19 cellular contexts compared by ENCODE assay signal in the genomic region with DNA sequence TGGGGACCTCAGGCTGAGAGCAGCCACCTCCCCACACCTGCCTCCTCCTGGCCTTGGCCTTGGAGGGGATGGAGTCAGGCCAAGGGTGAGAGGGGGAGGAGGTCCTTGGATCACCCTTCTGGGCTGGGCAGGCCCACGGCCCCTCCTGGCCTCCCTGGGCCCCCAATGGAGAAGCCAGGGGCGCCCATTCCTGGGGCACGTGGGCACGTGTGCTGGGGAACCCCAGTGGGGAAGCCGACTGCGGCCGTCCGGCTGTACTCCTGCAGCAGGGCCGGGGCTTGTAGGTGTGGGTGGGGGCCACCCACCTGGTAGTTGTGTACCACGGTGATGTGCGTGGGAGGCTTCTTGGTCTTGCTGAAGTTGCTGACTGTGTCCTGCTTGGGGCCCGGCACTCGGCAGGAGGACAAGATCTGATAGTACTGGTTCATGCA. TPM values are rescaled to one million over a fixed set of nuclear protein-coding genes. Genes with fewer than 3 reads are reported as not detected.
DNase-seq lines count a peak whose midpoint lies in the region; ATAC-seq, FAIRE-seq and TF ChIP-seq lines count a peak whose summit lies in the region.
"Had no signal": no experiment of that assay in that cellular context is flagged by ENCODE, and none has a peak within 500 bp of the region (broad histone marks: within the 10 kb centered on the region; RNA-seq: fewer than 3 reads in every experiment).

No MANE protein-coding gene starts in this region.

- no peak overlapping the region for H3K9ac ChIP-seq in HepG2 (ENCODE audit: insufficient read depth, low read depth, low read length)
- no peak overlapping the region for H3K9ac ChIP-seq in parathyroid adenoma

- no peak for ATAC-seq in HepG2
- ATAC-seq in GM21381 (IDR thresholded peaks at IDR 0.05; ENCODE audit: unreplicated experiment), result no peak

- H3K27ac Mint-ChIP-seq in endothelial cell (ENCODE audit: unreplicated experiment), result no peak overlapping the region
- H3K27ac Mint-ChIP-seq: B cell; CD4-positive, alpha-beta T cell had no signal

- H3K4me1 Mint-ChIP-seq in endothelial cell (ENCODE audit: unreplicated experiment), result no peaks in the 10 kb centered on the region
- H3K4me1 Mint-ChIP-seq: B cell, IgD-negative memory B cell had no signal

- H3K36me3 Mint-ChIP-seq in endothelial cell (ENCODE audit: low read depth, unreplicated experiment), result peaks cover 3% of the 10 kb centered on the region

- H3K4me1 ChIP-seq in HEK293 (ENCODE audit: control insufficient read depth, insufficient read depth, low read length), result no peaks in the 10 kb centered on the region
- peaks cover 7% of the 10 kb centered on the region; the same call in 1 of the 2 replicates for H3K4me1 ChIP-seq in HepG2 (ENCODE audit: insufficient read depth, low read length)
- H3K4me1 ChIP-seq in parathyroid adenoma, result peaks cover 14% of the 10 kb centered on the region

- TF ChIP-seq POLR2A in HepG2 (IDR thresholded peaks at IDR 0.05; ENCODE audit: insufficient read depth in 1 of 2, low read depth in 2 of 2, low read length in 2 of 2), result no peak

- 0 out of 2 replicates have a peak, but pooled peaks cover 3% of the 10 kb centered on the region for H4K20me1 ChIP-seq in HepG2 (ENCODE audit: insufficient read depth, low read length)

- H3K4me3 ChIP-seq in HEK293 (ENCODE audit: low read depth, low read length) (no peak overlapping the region), HepG2 (replicated peaks in 1 of 3; ENCODE audit: insufficient read depth in 1 of 3, low read depth in 2 of 3, low read length in 3 of 3) (no peak overlapping the region), parathyroid adenoma (ENCODE audit: low read depth, low read length) (no peak overlapping the region), dorsolateral prefrontal cortex (no peak overlapping the region)

- H3K4me2 ChIP-seq in HepG2 (ENCODE audit: low read depth, low read length) (no peak overlapping the region), parathyroid adenoma (ENCODE audit: low read length) (no peak overlapping the region)

- POLR2A ChIA-PET in HEK293 (lab: Yijun Ruan, JAX) (no interaction called here), HepG2 (lab: Yijun Ruan, JAX) (no interaction called here)

- WGBS in HepG2 (ENCODE audit: low lambda C conversion rate), result 97% methylated on average over 11 of the region's 13 CpGs

- TF ChIP-seq RAD21 in HepG2 (CRISPR knock-in tag; IDR thresholded peaks at IDR 0.05), result no peak

- no TSS peak for BruUV-seq in HepG2 (replicated peaks; lab: Mats Ljungman, UMichigan)

- DNase-seq in D341Med (ENCODE audit: low spot score), result peak; percentile 27
- no peak for DNase-seq in HepG2 (ENCODE audit: low spot score)
- DNase-seq in dorsolateral prefrontal cortex, result no peak
- no peak for DNase-seq in SW 1271 (lab: John Stamatoyannopoulos, UW)
- DNase-seq in endothelial cell (ENCODE audit: low spot score), result no peak
- DNase-seq: C1 segment of cervical spinal cord; CD4-positive, alpha-beta T cell; DMS153; DMS79 treated with DMSO at 0.1 percent for 48 hours; EL had no signal

- no peak overlapping the region for H3K27ac ChIP-seq in HEK293 (ENCODE audit: extremely low read depth, low read depth, low read length)
- H3K27ac ChIP-seq in HepG2 (ENCODE audit: extremely low read length, insufficient read depth, low read length), result no peak overlapping the region
- H3K27ac ChIP-seq in parathyroid adenoma, result peak overlapping the region; percentile 82
- no peak overlapping the region for H3K27ac ChIP-seq in dorsolateral prefrontal cortex

- H3K36me3 ChIP-seq in HEK293 (ENCODE audit: control insufficient read depth in 2 of 2, insufficient read depth in 1 of 2, low read length in 2 of 2), result peaks cover 0 to 10% of the 10 kb centered on the region in 2 experiments; a peak in 1 of 3 replicates
- peaks cover 0 to 3% of the 10 kb centered on the region in 2 experiments; a peak in 4 of 5 replicates for H3K36me3 ChIP-seq in HepG2 (replicated peaks in 1 of 2; ENCODE audit: control insufficient read depth in 1 of 2, insufficient read depth in 2 of 2, low read length in 2 of 2)
- H3K36me3 ChIP-seq in parathyroid adenoma (ENCODE audit: control insufficient read depth, insufficient read depth, low read length), result no peaks in the 10 kb centered on the region

- no peak for TF ChIP-seq EP300 in HepG2 (IDR thresholded peaks at IDR 0.05; ENCODE audit: low read depth in 2 of 2, low read length in 2 of 2)
- no peak for TF ChIP-seq EP300 in HepG2 (CRISPR knock-in tag; IDR thresholded peaks at IDR 0.05; ENCODE audit: borderline replicate concordance)

- CTCF ChIA-PET in HEK293 (lab: Yijun Ruan, JAX), result no interaction called here
- CTCF ChIA-PET in HepG2 (lab: Yijun Ruan, JAX; ENCODE audit: low intra/inter-chr PET ratio, low total read pairs), result no interaction called here

- no peaks in the 10 kb centered on the region for H3K9me3 Mint-ChIP-seq in endothelial cell (ENCODE audit: unreplicated experiment)
- H3K9me3 Mint-ChIP-seq: CD4-positive, alpha-beta T cell; IgD-negative memory B cell had no signal

- intact Hi-C loops in HepG2 (cut with micrococcal nuclease; ENCODE audit: unreplicated experiment) (loop anchor here (2.0 kb wide), 1 partner anchor 49 kb away; no protein-coding TSS in a partner anchor), dorsolateral prefrontal cortex (cut with DNase I) (no loop called here)

- H3K27me3 Mint-ChIP-seq in endothelial cell (ENCODE audit: unreplicated experiment), result peaks cover 5% of the 10 kb centered on the region
- H3K27me3 Mint-ChIP-seq: B cell; CD4-positive, alpha-beta T cell had no signal

- H3K27me3 ChIP-seq in HepG2 (ENCODE audit: control insufficient read depth in 1 of 2, insufficient read depth in 2 of 2, low read length in 2 of 2) (no peaks in the 10 kb centered on the region), parathyroid adenoma (ENCODE audit: control insufficient read depth, insufficient read depth, low read length) (no peaks in the 10 kb centered on the region), dorsolateral prefrontal cortex (no peaks in the 10 kb centered on the region)

- H3K79me2 ChIP-seq in HepG2 (ENCODE audit: insufficient read depth, low read length), result no peaks in the 10 kb centered on the region
- no peaks in the 10 kb centered on the region for H3K79me2 ChIP-seq in parathyroid adenoma

- in situ Hi-C loops in HepG2 (cut with HindIII; ENCODE audit: extremely low pct_ligation_motif_present, low pct_unique_long_range_greater_than_20kb), result no loop called here

- H2AFZ ChIP-seq in HepG2 (ENCODE audit: low read length) (no peak overlapping the region), parathyroid adenoma (no peak overlapping the region)

- no peak overlapping the region for H3K4me3 Mint-ChIP-seq in endothelial cell (ENCODE audit: unreplicated experiment)
- H3K4me3 Mint-ChIP-seq: B cell; CD4-positive, alpha-beta T cell had no signal

- H3K9me3 ChIP-seq in HEK293 (ENCODE audit: control insufficient read depth, insufficient read depth, low read depth, low read length), result no peaks in the 10 kb centered on the region
- H3K9me3 ChIP-seq in HepG2 (ENCODE audit: low read length), result no peaks in the 10 kb centered on the region
- H3K9me3 ChIP-seq in parathyroid adenoma (ENCODE audit: control insufficient read depth, low read length), result no peaks in the 10 kb centered on the region

- TF ChIP-seq CTCF in HEK293 (tag by site-specific recombination; IDR thresholded peaks at IDR 0.05) (no peak), HepG2 (CRISPR knock-in tag; IDR thresholded peaks at IDR 0.05) (no peak), parathyroid adenoma (IDR thresholded peaks at IDR 0.05) (no peak), dorsolateral prefrontal cortex (IDR thresholded peaks at IDR 0.05 in 54 of 56, conservative IDR thresholded peaks at IDR 0.05 in 2 of 56; ENCODE audit: low read depth in 1 of 56, partially characterized antibody in 56 of 56) (no peak), endothelial cell (IDR thresholded peaks at IDR 0.05; ENCODE audit: unreplicated experiment) (no peak)

- FAIRE-seq in HepG2 (lab: Jason Lieb, UNC), result no peak
- FAIRE-seq: A204.1, D721Med, G401.6, GM12891 had no signal

RNA-seq across cellular contexts. Expression of a gene that starts 8.5 kb away (rescaled TPM):
- total RNA-seq in HepG2 (2016; rRNA removed; fragmentation: Illumina TruSeq; extraction: Trizol) (26.6 and 29.3 TPM in 2 replicates), dorsolateral prefrontal cortex (10 to 100 TPM; 32.6 to 71.0 (median 47.5) TPM), endothelial cell (ENCODE audit: unreplicated experiment) (42.9 TPM)
- total RNA-seq in HepG2 (2016; cell fraction: cytosol; rRNA removed; fragmentation: Illumina TruSeq; extraction: Trizol; ENCODE audit: low read depth), result 13.7 and 20.3 TPM in 2 replicates
- total RNA-seq in HepG2 (2016; cell fraction: insoluble cytoplasmic fraction; rRNA removed; fragmentation: Illumina TruSeq; extraction: Trizol), result 24.5 and 28.0 TPM in 2 replicates
- 27.1 and 32.0 TPM in 2 replicates for total RNA-seq in HepG2 (2016; cell fraction: membrane; rRNA removed; fragmentation: Illumina TruSeq; extraction: Trizol)
- total RNA-seq in HepG2 (2016; cell fraction: nucleus; rRNA removed; fragmentation: Illumina TruSeq; extraction: Trizol), result 17.6 and 18.1 TPM in 2 replicates
- polyA plus RNA-seq in HepG2 (2011; rRNA removed), result 26.1 and 31.1 TPM in 2 replicates
- 21.4 and 24.4 TPM in 2 replicates for polyA plus RNA-seq in HepG2 (2011; cell fraction: cytosol; rRNA removed)
- polyA plus RNA-seq in HepG2 (2011; cell fraction: nucleus; rRNA removed), result 62.4 and 63.9 TPM in 2 replicates
- 32.3 and 32.7 TPM in 2 replicates for polyA plus RNA-seq in HepG2 (2012)
- 18.5 and 23.3 TPM in 2 replicates for polyA plus RNA-seq in HepG2 (2016; cell fraction: cytosol; fragmentation: Illumina TruSeq; extraction: Trizol; ENCODE audit: low read depth)
- 27.2 and 34.4 TPM in 2 replicates for polyA plus RNA-seq in HepG2 (2016; cell fraction: insoluble cytoplasmic fraction; fragmentation: Illumina TruSeq; extraction: Trizol; ENCODE audit: low read depth)
- polyA plus RNA-seq in HepG2 (2016; cell fraction: membrane; fragmentation: Illumina TruSeq; extraction: Trizol; ENCODE audit: low read depth), result 26.8 and 32.7 TPM in 2 replicates
- 29.5 and 29.9 TPM in 2 replicates for polyA plus RNA-seq in HepG2 (2016; cell fraction: nucleus; fragmentation: Illumina TruSeq; extraction: Trizol; ENCODE audit: insufficient read depth, low read depth)
- 7.1 and 60.6 TPM in 2 replicates for polyA minus RNA-seq in HepG2 (2011; rRNA and poly(A)+ RNA removed; ENCODE audit: low replicate concordance)
- 24.5 and 25.6 TPM in 2 replicates for polyA minus RNA-seq in HepG2 (2011; cell fraction: cytosol; rRNA and poly(A)+ RNA removed)
- polyA minus RNA-seq in HepG2 (2011; cell fraction: nucleus; rRNA and poly(A)+ RNA removed), result 11.7 and 16.0 TPM in 2 replicates

RNA-seq across cellular contexts. Expression of a gene that starts 9.1 kb away (rescaled TPM):
- total RNA-seq in HepG2 (2016; rRNA removed; fragmentation: Illumina TruSeq; extraction: Trizol) (105 and 109 TPM in 2 replicates), dorsolateral prefrontal cortex (100 to 1,000 TPM; 149 to 296 (median 203) TPM), endothelial cell (ENCODE audit: unreplicated experiment) (120 TPM)
- 13.7 and 14.3 TPM in 2 replicates for total RNA-seq in HepG2 (2016; cell fraction: cytosol; rRNA removed; fragmentation: Illumina TruSeq; extraction: Trizol; ENCODE audit: low read depth)
- 107 and 108 TPM in 2 replicates for total RNA-seq in HepG2 (2016; cell fraction: insoluble cytoplasmic fraction; rRNA removed; fragmentation: Illumina TruSeq; extraction: Trizol)
- total RNA-seq in HepG2 (2016; cell fraction: membrane; rRNA removed; fragmentation: Illumina TruSeq; extraction: Trizol), result 42.5 and 49.9 TPM in 2 replicates
- total RNA-seq in HepG2 (2016; cell fraction: nucleus; rRNA removed; fragmentation: Illumina TruSeq; extraction: Trizol), result 57.5 and 66.5 TPM in 2 replicates
- polyA plus RNA-seq in HepG2 (2011; rRNA removed), result 79.3 and 86.0 TPM in 2 replicates
- 78.6 and 93.8 TPM in 2 replicates for polyA plus RNA-seq in HepG2 (2011; cell fraction: cytosol; rRNA removed)
- 64.7 and 73.4 TPM in 2 replicates for polyA plus RNA-seq in HepG2 (2011; cell fraction: nucleus; rRNA removed)
- polyA plus RNA-seq in HepG2 (2012), result 58.7 and 58.8 TPM in 2 replicates
- polyA plus RNA-seq in HepG2 (2016; cell fraction: cytosol; fragmentation: Illumina TruSeq; extraction: Trizol; ENCODE audit: low read depth), result 12.7 and 14.2 TPM in 2 replicates
- 95.6 and 101 TPM in 2 replicates for polyA plus RNA-seq in HepG2 (2016; cell fraction: insoluble cytoplasmic fraction; fragmentation: Illumina TruSeq; extraction: Trizol; ENCODE audit: low read depth)
- polyA plus RNA-seq in HepG2 (2016; cell fraction: membrane; fragmentation: Illumina TruSeq; extraction: Trizol; ENCODE audit: low read depth), result 35.2 and 36.7 TPM in 2 replicates
- polyA plus RNA-seq in HepG2 (2016; cell fraction: nucleus; fragmentation: Illumina TruSeq; extraction: Trizol; ENCODE audit: insufficient read depth, low read depth), result 80.4 and 88.7 TPM in 2 replicates
- 104 and 215 TPM in 2 replicates for polyA minus RNA-seq in HepG2 (2011; rRNA and poly(A)+ RNA removed; ENCODE audit: low replicate concordance)
- 57.5 and 58.2 TPM in 2 replicates for polyA minus RNA-seq in HepG2 (2011; cell fraction: cytosol; rRNA and poly(A)+ RNA removed)
- 32.4 and 34.9 TPM in 2 replicates for polyA minus RNA-seq in HepG2 (2011; cell fraction: nucleus; rRNA and poly(A)+ RNA removed)

RNA-seq across cellular contexts. Expression of a gene that starts 21.2 kb away (rescaled TPM):
- total RNA-seq in HepG2 (2016; rRNA removed; fragmentation: Illumina TruSeq; extraction: Trizol), result 15.1 and 34.1 TPM in 2 replicates
- 4.4 and 4.8 TPM in 2 replicates for total RNA-seq in HepG2 (2016; cell fraction: cytosol; rRNA removed; fragmentation: Illumina TruSeq; extraction: Trizol; ENCODE audit: low read depth)
- 14.3 and 33.9 TPM in 2 replicates for total RNA-seq in HepG2 (2016; cell fraction: insoluble cytoplasmic fraction; rRNA removed; fragmentation: Illumina TruSeq; extraction: Trizol)
- 11.5 and 12.2 TPM in 2 replicates for total RNA-seq in HepG2 (2016; cell fraction: membrane; rRNA removed; fragmentation: Illumina TruSeq; extraction: Trizol)
- 27.9 and 34.5 TPM in 2 replicates for total RNA-seq in HepG2 (2016; cell fraction: nucleus; rRNA removed; fragmentation: Illumina TruSeq; extraction: Trizol)
- polyA plus RNA-seq in HepG2 (2011; rRNA removed), result 20.9 and 21.0 TPM in 2 replicates
- polyA plus RNA-seq in HepG2 (2011; cell fraction: cytosol; rRNA removed), result 18.4 and 24.7 TPM in 2 replicates
- polyA plus RNA-seq in HepG2 (2011; cell fraction: nucleus; rRNA removed), result 17.8 and 22.4 TPM in 2 replicates
- 7.5 and 9.0 TPM in 2 replicates for polyA plus RNA-seq in HepG2 (2012)
- polyA plus RNA-seq in HepG2 (2016; cell fraction: cytosol; fragmentation: Illumina TruSeq; extraction: Trizol; ENCODE audit: low read depth), result 3.5 and 3.7 TPM in 2 replicates
- 15.8 and 16.0 TPM in 2 replicates for polyA plus RNA-seq in HepG2 (2016; cell fraction: insoluble cytoplasmic fraction; fragmentation: Illumina TruSeq; extraction: Trizol; ENCODE audit: low read depth)
- polyA plus RNA-seq in HepG2 (2016; cell fraction: membrane; fragmentation: Illumina TruSeq; extraction: Trizol; ENCODE audit: low read depth), result 6.2 and 7.2 TPM in 2 replicates
- polyA plus RNA-seq in HepG2 (2016; cell fraction: nucleus; fragmentation: Illumina TruSeq; extraction: Trizol; ENCODE audit: insufficient read depth, low read depth), result 48.2 and 51.4 TPM in 2 replicates
- polyA minus RNA-seq in HepG2 (2011; rRNA and poly(A)+ RNA removed; ENCODE audit: low replicate concordance), result 31.9 and 42.4 TPM in 2 replicates
- polyA minus RNA-seq in HepG2 (2011; cell fraction: cytosol; rRNA and poly(A)+ RNA removed), result 9.3 and 12.5 TPM in 2 replicates
- polyA minus RNA-seq in HepG2 (2011; cell fraction: nucleus; rRNA and poly(A)+ RNA removed), result 4.4 and 6.6 TPM in 2 replicates
- 10 to 100 TPM in 118 of 120 experiments, 1 to 10 TPM in 2; 9.9 to 26.6 (median 16.5) TPM for total RNA-seq in dorsolateral prefrontal cortex
- total RNA-seq in endothelial cell (ENCODE audit: unreplicated experiment), result 21.4 TPM
